ENCODE assay signal across 1 cellular context in genomic region chr1:44775078-44775929, GRCh38.
TF ChIP-seq lines count a peak whose summit lies in the region.

Gene RPS8 (plus strand): TSS chr1:44775540. CDS start chr1:44775597, 57 bp downstream.

TF ChIP-seq in K562, 482 proteins besides CTCF, POLR2A, EP300 and RAD21 (continued from another document and continues in another):
- TF ChIP-seq E2F6 (IDR thresholded peaks at IDR 0.05; ENCODE audit: borderline replicate concordance in 1 of 2, extremely low read depth in 1 of 2, insufficient read depth in 1 of 2, insufficient read length in 1 of 2, low read depth in 1 of 2, low read length in 1 of 2, poor library complexity in 1 of 2, severe bottlenecking in 1 of 2) (peak; percentile 54 to 78), POLR2AphosphoS5 (IDR thresholded peaks at IDR 0.05; ENCODE audit: control insufficient read depth, insufficient read depth, low read depth, low read length) (peak; percentile 99), THAP7 (CRISPR knock-in tag; IDR thresholded peaks at IDR 0.05) (no peak; the same call in 1 of the 2 replicates), ZNF830 (CRISPR knock-in tag; IDR thresholded peaks at IDR 0.05) (peak; percentile 72; the same call in 1 of the 2 replicates), SRSF3 (IDR thresholded peaks at IDR 0.05; ENCODE audit: insufficient read depth, low read length) (0 out of 2 replicates have a peak, but pooled peaks have one; percentile 42), PRMT5 (CRISPR knock-in tag; IDR thresholded peaks at IDR 0.05) (no peak), KLF13 (tag; IDR thresholded peaks at IDR 0.05; ENCODE audit: borderline replicate concordance, low read depth) (peak; percentile 98), ZNF764 (CRISPR knock-in tag; IDR thresholded peaks at IDR 0.05; ENCODE audit: low read depth) (no peak), TFAM (CRISPR knock-in tag; conservative IDR thresholded peaks at IDR 0.05) (no peak), ZSCAN32 (CRISPR knock-in tag; IDR thresholded peaks at IDR 0.05) (no peak), KHSRP (IDR thresholded peaks at IDR 0.05) (peak; percentile 96), ARID3B (CRISPR knock-in tag; IDR thresholded peaks at IDR 0.05; ENCODE audit: borderline replicate concordance) (no peak), RFX1 (IDR thresholded peaks at IDR 0.05) (no peak), ETS2 (tag; IDR thresholded peaks at IDR 0.05; ENCODE audit: borderline replicate concordance, poor library complexity, severe bottlenecking) (no peak), SMARCA5 (IDR thresholded peaks at IDR 0.05) (peak; percentile 86), ZFP36 (IDR thresholded peaks at IDR 0.05; ENCODE audit: low read depth, low read length, partially characterized antibody) (peak; percentile 19), PTRF (tag; IDR thresholded peaks at IDR 0.05) (no peak), E2F8 (IDR thresholded peaks at IDR 0.05; ENCODE audit: low read depth, partially characterized antibody) (peak; percentile 90), ZNF586 (CRISPR knock-in tag; conservative IDR thresholded peaks at IDR 0.05) (no peak), ZBTB8A (IDR thresholded peaks at IDR 0.05; ENCODE audit: partially characterized antibody) (no peak), ZNF644 (tag; IDR thresholded peaks at IDR 0.05; ENCODE audit: low read depth) (no peak), IRF9 (tag; IDR thresholded peaks at IDR 0.05) (no peak), RBM39 (optimal IDR thresholded peaks at IDR 0.05; ENCODE audit: low read depth, low read length) (peak; percentile 97), ESRRA (IDR thresholded peaks at IDR 0.05; ENCODE audit: borderline replicate concordance, low read depth) (peak; percentile 98), RCOR1 (IDR thresholded peaks at IDR 0.05; ENCODE audit: borderline replicate concordance in 1 of 2, low read depth in 2 of 2, low read length in 2 of 2) (no peak), MEF2A (IDR thresholded peaks at IDR 0.05; ENCODE audit: control insufficient read depth, low read depth, low read length) (no peak; the same call in none of the 2 replicates), WHSC1 (IDR thresholded peaks at IDR 0.05; ENCODE audit: low read length) (no peak), PHF21A (IDR thresholded peaks at IDR 0.05; ENCODE audit: borderline replicate concordance, low read depth) (peak; percentile 66; the same call in 1 of the 2 replicates), CXXC5 (CRISPR knock-in tag; IDR thresholded peaks at IDR 0.05) (peak; percentile 97), SP2 (IDR thresholded peaks at IDR 0.05; ENCODE audit: extremely low read depth, low read depth, low read length, poor library complexity, severe bottlenecking) (peak; percentile 16), ZNF740 (CRISPR knock-in tag; IDR thresholded peaks at IDR 0.05) (peak; percentile 60; the same call in 1 of the 2 replicates), ZNF740 (tag; IDR thresholded peaks at IDR 0.05) (no peak), ZNF589 (CRISPR knock-in tag; IDR thresholded peaks at IDR 0.05; ENCODE audit: low read depth) (peak; percentile 73), HNRNPUL1 (IDR thresholded peaks at IDR 0.05; ENCODE audit: low read length) (no peak), NKRF (IDR thresholded peaks at IDR 0.05; ENCODE audit: borderline replicate concordance) (peak; percentile 99), BHLHE40 (IDR thresholded peaks at IDR 0.05; ENCODE audit: low read length) (peak; percentile 69), U2AF2 (optimal IDR thresholded peaks at IDR 0.05; ENCODE audit: low read depth, low read length) (no peak), ZNF445 (CRISPR knock-in tag; IDR thresholded peaks at IDR 0.05; ENCODE audit: low read depth) (0 out of 2 replicates have a peak, but pooled peaks have one; percentile 71), RREB1 (CRISPR knock-in tag; IDR thresholded peaks at IDR 0.05) (peak; percentile 69; the same call in 1 of the 2 replicates), MXD1 (CRISPR knock-in tag; IDR thresholded peaks at IDR 0.05; ENCODE audit: borderline replicate concordance, poor library complexity, severe bottlenecking) (peak; percentile 72), ATF7 (IDR thresholded peaks at IDR 0.05) (peak; percentile 93), LCOR (CRISPR knock-in tag; IDR thresholded peaks at IDR 0.05) (peak; percentile 29; the same call in 1 of the 2 replicates), ZKSCAN1 (IDR thresholded peaks at IDR 0.05; ENCODE audit: low read depth, low read length) (peak; percentile 22; the same call in 1 of the 2 replicates), SREBF1 (IDR thresholded peaks at IDR 0.05; ENCODE audit: borderline replicate concordance, low read depth, low read length) (0 out of 2 replicates have a peak, but pooled peaks have one; percentile 40), CBFA2T2 (conservative IDR thresholded peaks at IDR 0.05) (peak; percentile 23; the same call in 1 of the 2 replicates), ZNF224 (CRISPR knock-in tag; IDR thresholded peaks at IDR 0.05) (no peak; the same call in 1 of the 2 replicates)
